Comparison of ENCODE assay signal across 15 cellular contexts in the genomic region with DNA sequence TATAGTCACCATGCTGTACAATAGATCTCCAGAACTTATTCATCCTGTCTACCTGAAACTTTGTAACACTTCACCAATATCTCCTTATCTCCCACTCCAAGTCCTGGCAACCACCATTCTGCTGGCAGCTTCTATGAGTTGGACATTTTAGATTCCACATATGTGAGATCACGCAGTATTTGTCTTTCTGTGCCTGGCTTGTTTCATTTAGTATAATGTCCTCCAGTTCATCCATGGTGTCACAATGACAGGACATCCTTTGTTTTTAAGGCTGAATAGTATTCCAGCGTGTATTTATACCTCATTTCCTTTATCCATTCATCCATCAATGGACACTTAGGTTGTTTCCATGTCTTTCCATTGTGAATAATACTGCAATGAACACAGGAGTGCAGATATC.
DNase-seq lines count a peak whose midpoint lies in the region; ATAC-seq, FAIRE-seq and TF ChIP-seq lines count a peak whose summit lies in the region.
"Had no signal": no experiment of that assay in that cellular context is flagged by ENCODE, and none has a peak within 500 bp of the region (broad histone marks: within the 10 kb centered on the region; RNA-seq: fewer than 3 reads in every experiment).

No MANE protein-coding gene starts in this region.

- H4K8ac ChIP-seq in IMR-90 (ENCODE audit: low read depth in 2 of 2, low read length in 2 of 2) = no peak overlapping the region

- WGBS in IMR-90 (ENCODE audit: extremely low coverage in 2 of 2, insufficient read length in 1 of 2), 2 experiments = no CpG with 5 or more reads among the region's 2 CpGs
- 61 to 63% methylated on average over 2 of the region's 2 CpGs for WGBS in testis, 2 donors

- H2BK120ac ChIP-seq in IMR-90 (ENCODE audit: low read depth, low read length) = no peak overlapping the region

- intact Hi-C loops in IMR-90 (cut with micrococcal nuclease) (no loop called here), endothelial cell of umbilical vein (cut with micrococcal nuclease) (no loop called here), testis (cut with DNase I; ENCODE audit: low total_unique reads) (no loop called here)

- H2BK5ac ChIP-seq in IMR-90 (ENCODE audit: low read depth, low read length, poor library complexity, severe bottlenecking) = no peak overlapping the region

- no peak for ATAC-seq in IMR-90 (ENCODE audit: low read depth)
- ATAC-seq in GM18909 (IDR thresholded peaks at IDR 0.05; ENCODE audit: poor library complexity, unreplicated experiment) = no peak
- no peak for ATAC-seq in GM21515 (IDR thresholded peaks at IDR 0.05; ENCODE audit: unreplicated experiment)
- ATAC-seq: A549, GM12878 had no signal

- no peak for DNase-seq in IMR-90
- peak; percentile 10 for DNase-seq in NCI-H226
- peak; percentile 9 for DNase-seq in endothelial cell of umbilical vein (ENCODE audit: low read depth, low spot score)
- DNase-seq in testis = peak; percentile 43
- DNase-seq: BE2C; CD4-positive, alpha-beta memory T cell; DMS79; GOT3; H9 had no signal

- TF ChIP-seq CTCF in IMR-90 (conservative IDR thresholded peaks at IDR 0.05; ENCODE audit: low read depth, low read length) (no peak), endothelial cell of umbilical vein (IDR thresholded peaks at IDR 0.05; ENCODE audit: extremely low read depth in 1 of 2, insufficient read depth in 1 of 2, low read depth in 1 of 2, low read length in 2 of 2) (no peak), testis (IDR thresholded peaks at IDR 0.05) (no peak)

- H3K18ac ChIP-seq in IMR-90 (ENCODE audit: low read depth, low read length) = no peak overlapping the region

- H3K4me1 ChIP-seq in IMR-90 (ENCODE audit: control insufficient read depth, insufficient read depth, low read length) (peaks cover 11% of the 10 kb centered on the region), endothelial cell of umbilical vein (ENCODE audit: control insufficient read depth, extremely low read depth, insufficient read depth, low read length) (peaks cover 5% of the 10 kb centered on the region), testis (no peaks in the 10 kb centered on the region)
- H3K4me1 ChIP-seq: A549, BE2C had no signal

- peak overlapping the region; percentile 86; the same call in 1 of the 3 replicates for H2BK15ac ChIP-seq in IMR-90 (ENCODE audit: low read depth, low read length)

- TF ChIP-seq POLR2A in IMR-90 (IDR thresholded peaks at IDR 0.05; ENCODE audit: low read depth, low read length) (no peak), endothelial cell of umbilical vein (IDR thresholded peaks at IDR 0.05; ENCODE audit: low read depth, low read length) (no peak), testis (IDR thresholded peaks at IDR 0.05) (no peak)

- H3K9ac ChIP-seq in IMR-90 (ENCODE audit: low read depth, low read length) (no peak overlapping the region), endothelial cell of umbilical vein (replicated peaks; ENCODE audit: extremely low read depth, insufficient read depth, low read length) (no peak overlapping the region)

- no peaks in the 10 kb centered on the region for H3K79me1 ChIP-seq in IMR-90 (ENCODE audit: low read depth in 1 of 2, low read length in 2 of 2)

- H3K14ac ChIP-seq in IMR-90 (replicated peaks; ENCODE audit: low read depth, low read length) = 0 out of 2 replicates have a peak overlapping the region, but pooled peaks have one; percentile 29

- TF ChIP-seq RAD21 in IMR-90 (IDR thresholded peaks at IDR 0.05; ENCODE audit: low read length) = no peak

- H3K27ac ChIP-seq in IMR-90 (ENCODE audit: insufficient read depth, low read length) (no peak overlapping the region), endothelial cell of umbilical vein (ENCODE audit: insufficient read depth, low read depth, low read length) (no peak overlapping the region), testis (no peak overlapping the region)
- H3K27ac ChIP-seq: A549, C4-2B had no signal

- no peak overlapping the region for H2AFZ ChIP-seq in IMR-90 (replicated peaks; ENCODE audit: low read length, poor library complexity)
- no peak overlapping the region for H2AFZ ChIP-seq in endothelial cell of umbilical vein (ENCODE audit: low read depth, low read length)

- in situ Hi-C loops in IMR-90 (cut with MboI; ENCODE audit: low sequenced_read_pairs) = loop anchor here (25.0 kb wide), 1 partner anchor 401 kb away; no protein-coding TSS in a partner anchor

- CTCF ChIA-PET in IMR-90 (lab: Yijun Ruan, JAX) = interaction anchor here (1.0 to 1.2 kb wide), 2 partner anchors 11 to 1023 kb away, joined by 3 to 4 read pairs; no protein-coding TSS in a partner anchor
- CTCF ChIA-PET in endothelial cell of umbilical vein (lab: Charles Lee) = interaction anchor here (0.9 to 1.3 kb wide), 3 partner anchors 11 to 135 kb away, joined by 3 read pairs; no protein-coding TSS in a partner anchor

- H2BK20ac ChIP-seq in IMR-90 (ENCODE audit: low read depth, low read length) = peak overlapping the region; percentile 9; the same call in 1 of the 2 replicates

- no peaks in the 10 kb centered on the region for H3K79me2 ChIP-seq in endothelial cell of umbilical vein (ENCODE audit: control insufficient read depth, insufficient read depth, low read length)

- H3K9me3 ChIP-seq in IMR-90 (ENCODE audit: control insufficient read depth, insufficient read depth, low read length) (no peaks in the 10 kb centered on the region), endothelial cell of umbilical vein (replicated peaks; ENCODE audit: control insufficient read depth, insufficient read depth, low read length) (no peaks in the 10 kb centered on the region), testis (no peaks in the 10 kb centered on the region)
- H3K9me3 ChIP-seq: A549, BE2C had no signal

- H2AK9ac ChIP-seq in IMR-90 (replicated peaks; ENCODE audit: low read depth, low read length, poor library complexity) = no peak overlapping the region

- H3K4me2 ChIP-seq in IMR-90 (ENCODE audit: low read depth, low read length) (no peak overlapping the region), endothelial cell of umbilical vein (ENCODE audit: insufficient read depth, low read length) (no peak overlapping the region)
- H3K4me2 ChIP-seq: A549 had no signal

- H3K9me1 ChIP-seq in IMR-90 (ENCODE audit: insufficient read depth, low read length) (peaks cover 6% of the 10 kb centered on the region), endothelial cell of umbilical vein (replicated peaks; ENCODE audit: control insufficient read depth, extremely low read depth, insufficient read depth, low read length) (no peaks in the 10 kb centered on the region)

- H3K56ac ChIP-seq in IMR-90 (ENCODE audit: extremely low read depth, insufficient read depth, low read length) = no peak overlapping the region

- H3K4ac ChIP-seq in IMR-90 (ENCODE audit: low read depth, low read length) = no peak overlapping the region

- no peaks in the 10 kb centered on the region for H3K27me3 ChIP-seq in IMR-90 (ENCODE audit: control insufficient read depth, insufficient read depth, low read length)
- peaks cover 2 to 15% of the 10 kb centered on the region in 2 experiments for H3K27me3 ChIP-seq in endothelial cell of umbilical vein (ENCODE audit: control insufficient read depth in 2 of 2, insufficient read depth in 2 of 2, low read length in 2 of 2)
- no peaks in the 10 kb centered on the region for H3K27me3 ChIP-seq in testis
- H3K27me3 ChIP-seq: BE2C had no signal

- FAIRE-seq in endothelial cell of umbilical vein (lab: Jason Lieb, UNC) = no peak
- FAIRE-seq: A549, GM12878, GM18507 had no signal

- BruUV-seq in IMR-90 (replicated peaks; lab: Mats Ljungman, UMichigan) (no TSS peak), endothelial cell of umbilical vein (replicated peaks; lab: Mats Ljungman, UMichigan) (no TSS peak)

- POLR2A ChIA-PET in IMR-90 (lab: Charles Lee; ENCODE audit: unreplicated experiment) = no interaction called here
- POLR2A ChIA-PET in endothelial cell of umbilical vein (lab: Charles Lee) = no interaction called here

- no peak overlapping the region for H3K4me3 ChIP-seq in IMR-90 (ENCODE audit: insufficient read depth, low read depth, low read length)
- no peak overlapping the region for H3K4me3 ChIP-seq in endothelial cell of umbilical vein (replicated peaks in 1 of 3; ENCODE audit: insufficient read depth in 1 of 3, low read depth in 1 of 3, low read length in 3 of 3)
- no peak overlapping the region for H3K4me3 ChIP-seq in testis
- H3K4me3 ChIP-seq: A549, GM12878 had no signal

- H4K20me1 ChIP-seq in IMR-90 (ENCODE audit: insufficient read depth, low read length) = no peaks in the 10 kb centered on the region
- H4K20me1 ChIP-seq in endothelial cell of umbilical vein (replicated peaks; ENCODE audit: control insufficient read depth, extremely low read depth, insufficient read depth, low read length) = no peaks in the 10 kb centered on the region

- H2AK5ac ChIP-seq in IMR-90 (ENCODE audit: low read depth, low read length) = no peak overlapping the region

- no peak overlapping the region for H3K23ac ChIP-seq in IMR-90 (ENCODE audit: low read depth, low read length)

- dilution Hi-C loops in IMR-90 (cut with HindIII; ENCODE audit: low sequenced_read_pairs, unreplicated experiment) (no loop called here), endothelial cell of umbilical vein (cut with MboI; ENCODE audit: extremely low pct_ligation_motif_present, low sequenced_read_pairs) (no loop called here)

- no peak overlapping the region for H4K5ac ChIP-seq in IMR-90 (ENCODE audit: low read depth, low read length)

- H3K36me3 ChIP-seq in IMR-90 (ENCODE audit: control insufficient read depth, insufficient read depth, low read length) (no peaks in the 10 kb centered on the region), endothelial cell of umbilical vein (ENCODE audit: control insufficient read depth in 2 of 2, extremely low read depth in 1 of 2, insufficient read depth in 2 of 2, low read length in 2 of 2) (no peaks in the 10 kb centered on the region), testis (ENCODE audit: low read depth, missing control alignments) (no peaks in the 10 kb centered on the region)
- H3K36me3 ChIP-seq: BE2C had no signal

- H4K91ac ChIP-seq in IMR-90 (ENCODE audit: insufficient read depth, low read depth, low read length) = no peak overlapping the region

TF ChIP-seq in IMR-90, 13 proteins besides CTCF, POLR2A, EP300 and RAD21 (continues in another document):
- TF ChIP-seq FOS (IDR thresholded peaks at IDR 0.05; ENCODE audit: low read depth, low read length) = no peak
- TF ChIP-seq RCOR1 (IDR thresholded peaks at IDR 0.05; ENCODE audit: insufficient replicate concordance, low read length) = no peak
- no peak for TF ChIP-seq RFX5 (IDR thresholded peaks at IDR 0.05; ENCODE audit: low read depth, low read length)
- no peak for TF ChIP-seq CHD1 (IDR thresholded peaks at IDR 0.05; ENCODE audit: low read depth, low read length)
- no peak for TF ChIP-seq MAFK (IDR thresholded peaks at IDR 0.05; ENCODE audit: low read depth, low read length)

TF ChIP-seq in endothelial cell of umbilical vein, 7 proteins besides CTCF, POLR2A, EP300 and RAD21 (continues in another document):
- TF ChIP-seq, protein P1, sequence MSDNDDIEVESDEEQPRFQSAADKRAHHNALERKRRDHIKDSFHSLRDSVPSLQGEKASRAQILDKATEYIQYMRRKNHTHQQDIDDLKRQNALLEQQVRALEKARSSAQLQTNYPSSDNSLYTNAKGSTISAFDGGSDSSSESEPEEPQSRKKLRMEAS (IDR thresholded peaks at IDR 0.05; ENCODE audit: insufficient read depth, insufficient read length) = no peak
- TF ChIP-seq JUN (IDR thresholded peaks at IDR 0.05; ENCODE audit: borderline replicate concordance, insufficient read depth, insufficient read length, low read depth) = no peak
- no peak for TF ChIP-seq MYC (IDR thresholded peaks at IDR 0.05; ENCODE audit: low read depth, low read length)
